25 cellular contexts compared by ENCODE assay signal in the genomic region with DNA sequence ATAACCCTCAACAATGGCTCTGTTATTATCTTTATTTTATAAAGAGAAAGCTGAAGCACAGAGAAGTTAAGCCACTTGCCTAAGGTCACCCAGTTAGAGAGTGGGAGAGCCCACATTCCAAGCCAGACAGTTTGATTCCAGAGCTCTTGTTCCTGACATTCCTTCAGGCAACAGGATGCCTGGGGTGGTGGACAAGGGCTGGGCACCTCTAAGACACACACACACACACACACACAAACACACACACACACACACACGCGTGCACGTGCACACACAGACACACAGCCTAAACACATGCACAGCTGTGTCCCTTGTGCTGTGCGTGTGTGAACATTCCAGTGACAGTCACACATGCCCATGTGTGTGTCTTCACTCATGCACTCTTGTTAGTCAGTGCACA. TPM values are rescaled to one million over a fixed set of nuclear protein-coding genes. Genes with fewer than 3 reads are reported as not detected.
DNase-seq lines count a peak whose midpoint lies in the region; ATAC-seq and TF ChIP-seq lines count a peak whose summit lies in the region.
"Had no signal": no experiment of that assay in that cellular context is flagged by ENCODE, and none has a peak within 500 bp of the region (broad histone marks: within the 10 kb centered on the region; RNA-seq: fewer than 3 reads in every experiment).

No MANE protein-coding gene starts in this region.

- no peak overlapping the region for H2BK120ac ChIP-seq in mesenchymal stem cell (ENCODE audit: low read depth, low read length)

- WGBS in mesenchymal stem cell: 87% methylated on average over 4 of the region's 4 CpGs
- 82 to 95% (median 90%) methylated on average over 4 of the region's 4 CpGs for WGBS in spleen, 5 donors

- no peak overlapping the region for H3K14ac ChIP-seq in mesenchymal stem cell (ENCODE audit: low read length in 2 of 2)

- no peak overlapping the region for H2AFZ ChIP-seq in mesenchymal stem cell (ENCODE audit: low read depth, low read length)

- H4K91ac ChIP-seq in mesenchymal stem cell (ENCODE audit: low read length): peak overlapping the region; percentile 34

- no peak overlapping the region for H3K4me2 ChIP-seq in mesenchymal stem cell (ENCODE audit: low read length, poor library complexity, severe bottlenecking)
- H3K4me2 ChIP-seq: BLaER1 treated with 17β-estradiol and CSF1 and Interleukin-3, amounts not matched to agents 10 nM and 100 nM had no signal

- no peaks in the 10 kb centered on the region for H3K9me3 ChIP-seq in mesenchymal stem cell (ENCODE audit: control insufficient read depth, low read length)
- no peaks in the 10 kb centered on the region for H3K9me3 ChIP-seq in spleen
- H3K9me3 ChIP-seq: BLaER1 treated with 17β-estradiol and CSF1 and Interleukin-3, amounts not matched to agents 10 nM and 100 nM had no signal

- H3K79me1 ChIP-seq in mesenchymal stem cell (replicated peaks; ENCODE audit: low read length, poor library complexity, severe bottlenecking): no peaks in the 10 kb centered on the region

- H2BK15ac ChIP-seq in mesenchymal stem cell (ENCODE audit: low read depth, poor library complexity, severe bottlenecking): no peak overlapping the region

- H3K18ac ChIP-seq in mesenchymal stem cell (ENCODE audit: low read depth in 1 of 2, low read length in 2 of 2): no peak overlapping the region

- no peak overlapping the region for H2AK5ac ChIP-seq in mesenchymal stem cell (ENCODE audit: low read length, severe bottlenecking)

- H3K4me3 ChIP-seq in dorsolateral prefrontal cortex (peak overlapping the region in 4 of 59 donors; percentile 2 to 30 (median 18)), mesenchymal stem cell (ENCODE audit: insufficient read depth in 1 of 2, low read depth in 1 of 2, low read length in 2 of 2) (no peak overlapping the region), spleen (no peak overlapping the region)
- H3K4me3 ChIP-seq: BLaER1 treated with 17β-estradiol and CSF1 and Interleukin-3, amounts not matched to agents 10 nM and 100 nM had no signal

- no peak for TF ChIP-seq POLR2A in spleen (IDR thresholded peaks at IDR 0.05)

- H3K36me3 ChIP-seq in mesenchymal stem cell (ENCODE audit: control insufficient read depth in 1 of 2, insufficient read depth in 2 of 2, low read depth in 1 of 2, low read length in 2 of 2) (no peaks in the 10 kb centered on the region), spleen (no peaks in the 10 kb centered on the region)
- H3K36me3 ChIP-seq: BLaER1 treated with 17β-estradiol and CSF1 and Interleukin-3, amounts not matched to agents 10 nM and 100 nM had no signal

- no peak overlapping the region for H2BK12ac ChIP-seq in mesenchymal stem cell (ENCODE audit: low read length in 2 of 2)

- H3K4me1 ChIP-seq in mesenchymal stem cell (ENCODE audit: control insufficient read depth, insufficient read depth, low read depth, low read length) (no peaks in the 10 kb centered on the region), spleen (peaks cover 0 to 9% (median 0%) of the 10 kb centered on the region in 6 donors)

- H2BK5ac ChIP-seq in mesenchymal stem cell (ENCODE audit: low read depth, low read length, poor library complexity, severe bottlenecking): no peak overlapping the region

- no peak overlapping the region for H4K8ac ChIP-seq in mesenchymal stem cell (ENCODE audit: low read length)

- intact Hi-C loops in Right ventricle myocardium superior (cut with DNase I): loop anchor here (5.0 to 10.0 kb wide), 2 partner anchors 92 to 194 kb away; no protein-coding TSS in a partner anchor
- intact Hi-C loops in Right ventricle myocardium inferior (cut with DNase I): loop anchor here (2.0 to 5.0 kb wide), 3 partner anchors 97 to 196 kb away; no protein-coding TSS in a partner anchor
- intact Hi-C loops in dorsolateral prefrontal cortex (cut with DNase I): loop anchor here (2.0 to 10.0 kb wide), 4 partner anchors 97 to 196 kb away; no protein-coding TSS in a partner anchor
- intact Hi-C loops in spleen (cut with DNase I; ENCODE audit: low total_unique reads): loop anchor here (5.0 kb wide), 1 partner anchor 152 kb away; no protein-coding TSS in a partner anchor

- H3K27me3 ChIP-seq in dorsolateral prefrontal cortex (peaks cover 0 to 10% (median 0%) of the 10 kb centered on the region in 45 donors), mesenchymal stem cell (ENCODE audit: control insufficient read depth in 1 of 2, insufficient read depth in 1 of 2, low read length in 2 of 2) (peaks cover 54 to 86% of the 10 kb centered on the region in 2 experiments), spleen (replicated peaks in 1 of 7) (peaks cover 0 to 50% (median 6%) of the 10 kb centered on the region in 7 donors)

- TF ChIP-seq CTCF in dorsolateral prefrontal cortex (IDR thresholded peaks at IDR 0.05 in 54 of 56, conservative IDR thresholded peaks at IDR 0.05 in 2 of 56; ENCODE audit: low read depth in 1 of 56, partially characterized antibody in 56 of 56) (no peak), spleen (IDR thresholded peaks at IDR 0.05 in 8 of 11, conservative IDR thresholded peaks at IDR 0.05 in 3 of 11) (no peak)

- no peak overlapping the region for H3K23ac ChIP-seq in mesenchymal stem cell (ENCODE audit: low read length in 2 of 2)

- DNase-seq in Right ventricle myocardium superior (peak; percentile 6), Right ventricle myocardium inferior (ENCODE audit: missing footprints) (no peak), dorsolateral prefrontal cortex (peak in 1 of 10 donors; percentile 40), mesenchymal stem cell (no peak), spleen (peak; percentile 56), DMS79 (lab: John Stamatoyannopoulos, UW) (no peak)
- no peak for DNase-seq in activated T-cell treated with anti-CD3 and anti-CD28 coated beads, Interleukin-2, amount 50 U/mL, for 1 hour
- no peak for DNase-seq in activated effector memory CD4-positive, alpha-beta T cell treated with Interleukin-2 at 50 U/mL for 16 hours
- DNase-seq: ACHN; CD4-positive, alpha-beta memory T cell; GDM1; GOT3; KBM-7; MM.1S; NCI-H1048; NCI-H1417 treated with DMSO at 0.1 percent for 48 hours; NCI-H187; NCI-H2107; NCI-H446 treated with DMSO at 0.1 percent for 48 hours; NCI-H526 treated with DMSO at 0.1 percent for 48 hours; PC-3; SHP77 treated with DMSO at 0.1 percent for 48 hours had no signal

- H3K9ac ChIP-seq in mesenchymal stem cell (ENCODE audit: low read length): no peak overlapping the region
- H3K9ac ChIP-seq: BLaER1 treated with 17β-estradiol and CSF1 and Interleukin-3, amounts not matched to agents 10 nM and 100 nM had no signal

- H3K4ac ChIP-seq in mesenchymal stem cell (ENCODE audit: low read depth in 1 of 2, low read length in 2 of 2): no peak overlapping the region

- ATAC-seq in Right ventricle myocardium superior (ENCODE audit: poor library complexity) (no peak), Right ventricle myocardium inferior (no peak)
- ATAC-seq: PC-3 had no signal

- H3K27ac ChIP-seq in dorsolateral prefrontal cortex: peak overlapping the region in 40 of 59 donors; percentile 18 to 84 (median 66)
- H3K27ac ChIP-seq in mesenchymal stem cell (ENCODE audit: low read length, poor library complexity, severe bottlenecking): no peak overlapping the region
- H3K27ac ChIP-seq in spleen: no peak overlapping the region
- H3K27ac ChIP-seq: 22Rv1; BLaER1 treated with 17β-estradiol and CSF1 and Interleukin-3, amounts not matched to agents 10 nM and 100 nM had no signal

RNA-seq across cellular contexts. Expression of gene CELF4, which starts 26.4 kb away (rescaled TPM):
- total RNA-seq in Right ventricle myocardium superior (0.19 TPM), Right ventricle myocardium inferior (not detected), dorsolateral prefrontal cortex (100 to 1,000 TPM in 119 of 120 experiments, 10 to 100 TPM in 1; 83.2 to 343 (median 230) TPM), spleen (1 to 10 TPM in 2 of 7 donors, under 1 TPM in 5; 0.74 to 3.5 (median 0.84) TPM)
- polyA plus RNA-seq in mesenchymal stem cell (2013, experiment 1 of 2): not detected
- not detected for polyA plus RNA-seq in mesenchymal stem cell (2013, experiment 2 of 2)
- under 1 TPM; 0.46 to 0.54 (median 0.50) TPM for polyA plus RNA-seq in spleen
- total RNA-seq: CD4-positive, alpha-beta memory T cell; RPMI7951 had no signal

Comparison
In these comparisons a context has a peak if more than half of its experiments do, and no peak if none do; other contexts are left out.
1. DNase-seq: peak in Right ventricle myocardium superior (single experiment) and spleen (single experiment); none in Right ventricle myocardium inferior (single experiment), mesenchymal stem cell (single experiment), DMS79 (single experiment), activated T-cell treated with anti-CD3 and anti-CD28 coated beads, Interleukin-2, amount 50 U/mL, for 1 hour (single experiment) and activated effector memory CD4-positive, alpha-beta T cell treated with Interleukin-2 at 50 U/mL for 16 hours (single experiment).
2. H3K27ac ChIP-seq: peak in dorsolateral prefrontal cortex (40 of 59); none in mesenchymal stem cell (single experiment) and spleen (0 of 8).
3. RNA of gene CELF4, which starts 26.4 kb away (total RNA-seq): 83.2 to 343 TPM in dorsolateral prefrontal cortex; 0.74 to 3.5 TPM in spleen, 0.19 TPM in Right ventricle myocardium superior (single experiment) and not detected in Right ventricle myocardium inferior (single experiment); every median in the first group is over 10 times any median in the second.